Comparison of ENCODE assay signal across 14 cellular contexts in genomic region chr3:48614044-48614443, GRCh38. TPM values are rescaled to one million over a fixed set of nuclear protein-coding genes. Genes with fewer than 3 reads are reported as not detected.
A peak's percentile ranks its signal among the peaks of the same experiment; 100 is the strongest.
DNase-seq lines count a peak whose midpoint lies in the region; ATAC-seq, FAIRE-seq and TF ChIP-seq lines count a peak whose summit lies in the region.
"Had no signal": no experiment of that assay in that cellular context is flagged by ENCODE, and none has a peak within 500 bp of the region (broad histone marks: within the 10 kb centered on the region; RNA-seq: fewer than 3 reads in every experiment).

No MANE protein-coding gene starts in this region.

- peaks cover 0 to under 1% (median 0%) of the 10 kb centered on the region in 11 experiments; a peak in 1 of 22 replicates for H4K20me1 ChIP-seq in BLaER1 treated with 17β-estradiol and CSF1 and Interleukin-3, amounts not matched to agents 10 nM and 100 nM
- no peaks in the 10 kb centered on the region for H4K20me1 ChIP-seq in keratinocyte (ENCODE audit: control insufficient read depth, extremely low read depth, insufficient read depth, low read length)

- H3K9me3 ChIP-seq in BLaER1 treated with 17β-estradiol and CSF1 and Interleukin-3, amounts not matched to agents 10 nM and 100 nM (replicated peaks in 1 of 11), result peaks cover 31 to 48% (median 38%) of the 10 kb centered on the region in 11 experiments
- H3K9me3 ChIP-seq in keratinocyte (ENCODE audit: control insufficient read depth, low read depth, low read length) (peaks cover 6% of the 10 kb centered on the region), left lung (peaks cover 0 to 25% of the 10 kb centered on the region in 2 donors)

- dilution Hi-C loops in keratinocyte (cut with MboI; ENCODE audit: extremely low pct_ligation_motif_present, low sequenced_read_pairs), result no loop called here

- H3K79me2 ChIP-seq in keratinocyte (ENCODE audit: control insufficient read depth, insufficient read depth, low read length), result peaks cover 4% of the 10 kb centered on the region

- no peaks in the 10 kb centered on the region for H3K9me1 ChIP-seq in keratinocyte (ENCODE audit: control insufficient read depth, extremely low read depth, insufficient read depth, low read length)

- peaks cover 27% of the 10 kb centered on the region for H3K9me3 Mint-ChIP-seq in activated T-helper 2 cell treated with anti-CD3 and anti-CD28 coated beads, Interferon-gamma antibody, Interleukin-2, Interleukin-4, amounts not matched to agents 10 μg/mL and 5 μg/mL and 100 μg/mL, durations not matched to agents 14 hours and 24 hours and 36 hours
- H3K9me3 Mint-ChIP-seq in progenitor cell of endocrine pancreas (ENCODE audit: low read depth), result peaks cover 7% of the 10 kb centered on the region

- no peak overlapping the region for H3K4me3 ChIP-seq in BLaER1 treated with 17β-estradiol and CSF1 and Interleukin-3, amounts not matched to agents 10 nM and 100 nM
- H3K4me3 ChIP-seq in keratinocyte (ENCODE audit: control insufficient read depth in 2 of 3, extremely low read depth in 1 of 3, insufficient read depth in 2 of 3, low read depth in 1 of 3, low read length in 3 of 3) (no peak overlapping the region), left lung (no peak overlapping the region)
- H3K4me3 ChIP-seq: GM23338, heart left ventricle, spleen had no signal

- no peak for ATAC-seq in left lung
- ATAC-seq in GM19035 (IDR thresholded peaks at IDR 0.05; ENCODE audit: unreplicated experiment), result no peak
- ATAC-seq: GM23338, heart left ventricle had no signal

- DNase-seq in LoVo (ENCODE audit: low spot score) (peak; percentile 21), keratinocyte (ENCODE audit: low read depth, low spot score) (no peak), medulla oblongata (ENCODE audit: extremely low spot score) (no peak), left lung (no peak), progenitor cell of endocrine pancreas (ENCODE audit: low spot score, unreplicated experiment) (no peak)
- no peak for DNase-seq in activated T-helper 2 cell treated with anti-CD3 and anti-CD28 coated beads, Interferon-gamma antibody, Interleukin-2, Interleukin-4, amounts not matched to agents 10 μg/mL and 5 μg/mL and 100 μg/mL, durations not matched to agents 14 hours and 24 hours and 36 hours (ENCODE audit: low spot score)
- DNase-seq: activated CD4-positive, CD25-positive, alpha-beta regulatory T cell treated with anti-CD3 and anti-CD28 coated beads, Interleukin-2, amount 50 U/mL, for 72 hours; heart left ventricle; NCI-H1417; OCI-M1; spleen had no signal

- intact Hi-C loops in activated T-helper 2 cell treated with anti-CD3 and anti-CD28 coated beads, Interferon-gamma antibody, Interleukin-2, Interleukin-4, amounts not matched to agents 10 μg/mL and 5 μg/mL and 100 μg/mL, durations not matched to agents 14 hours and 24 hours and 36 hours (cut with micrococcal nuclease), result loop anchor here (1.0 kb wide), 2 partner anchors 21 to 42 kb away; partner anchors contain the start of gene SLC26A6
- intact Hi-C loops in left lung (cut with DNase I), result no loop called here

- peak overlapping the region in 9 of 11 experiments; percentile 26 to 74 (median 38); a peak in 14 of 22 replicates for H3K27ac ChIP-seq in BLaER1 treated with 17β-estradiol and CSF1 and Interleukin-3, amounts not matched to agents 10 nM and 100 nM
- H3K27ac ChIP-seq in keratinocyte (ENCODE audit: control insufficient read depth, insufficient read depth, low read length) (peak overlapping the region; percentile 71), left lung (peak overlapping the region in 1 of 2 donors; percentile 76)
- H3K27ac ChIP-seq: heart left ventricle had no signal

- no peak for TF ChIP-seq CTCF in keratinocyte (optimal IDR thresholded peaks at IDR 0.05 in 1 of 3, IDR thresholded peaks at IDR 0.05 in 1 of 3, conservative IDR thresholded peaks at IDR 0.05 in 1 of 3; ENCODE audit: extremely low read depth in 1 of 3, insufficient read depth in 2 of 3, low read length in 3 of 3)
- no peak for TF ChIP-seq CTCF in left lung (IDR thresholded peaks at IDR 0.05)
- TF ChIP-seq CTCF in progenitor cell of endocrine pancreas (IDR thresholded peaks at IDR 0.05; ENCODE audit: unreplicated experiment), result no peak

- peak overlapping the region; percentile 49 for H3K4me3 Mint-ChIP-seq in activated T-helper 2 cell treated with anti-CD3 and anti-CD28 coated beads, Interferon-gamma antibody, Interleukin-2, Interleukin-4, amounts not matched to agents 10 μg/mL and 5 μg/mL and 100 μg/mL, durations not matched to agents 14 hours and 24 hours and 36 hours (ENCODE audit: low read depth)
- H3K4me3 Mint-ChIP-seq in progenitor cell of endocrine pancreas (ENCODE audit: low read depth), result no peak overlapping the region
- H3K4me3 Mint-ChIP-seq: GM23338 had no signal

- H3K27me3 Mint-ChIP-seq in activated T-helper 2 cell treated with anti-CD3 and anti-CD28 coated beads, Interferon-gamma antibody, Interleukin-2, Interleukin-4, amounts not matched to agents 10 μg/mL and 5 μg/mL and 100 μg/mL, durations not matched to agents 14 hours and 24 hours and 36 hours (ENCODE audit: low read depth), result no peaks in the 10 kb centered on the region
- H3K27me3 Mint-ChIP-seq in progenitor cell of endocrine pancreas, result no peaks in the 10 kb centered on the region

- peaks cover 0 to 24% (median 14%) of the 10 kb centered on the region in 11 experiments; a peak in 15 of 22 replicates for H3K36me3 ChIP-seq in BLaER1 treated with 17β-estradiol and CSF1 and Interleukin-3, amounts not matched to agents 10 nM and 100 nM
- no peaks in the 10 kb centered on the region for H3K36me3 ChIP-seq in keratinocyte (ENCODE audit: control insufficient read depth in 2 of 2, extremely low read depth in 1 of 2, insufficient read depth in 2 of 2, low read length in 2 of 2)
- no peaks in the 10 kb centered on the region for H3K36me3 ChIP-seq in left lung
- H3K36me3 ChIP-seq: heart left ventricle, spleen had no signal

- peak; percentile 91 for FAIRE-seq in keratinocyte (lab: Jason Lieb, UNC)

- H3K36me3 Mint-ChIP-seq in activated T-helper 2 cell treated with anti-CD3 and anti-CD28 coated beads, Interferon-gamma antibody, Interleukin-2, Interleukin-4, amounts not matched to agents 10 μg/mL and 5 μg/mL and 100 μg/mL, durations not matched to agents 14 hours and 24 hours and 36 hours (ENCODE audit: low read depth), result peaks cover 43% of the 10 kb centered on the region
- peaks cover 13% of the 10 kb centered on the region for H3K36me3 Mint-ChIP-seq in progenitor cell of endocrine pancreas (ENCODE audit: insufficient read depth)

- peaks cover 13% of the 10 kb centered on the region for H3K4me1 Mint-ChIP-seq in activated T-helper 2 cell treated with anti-CD3 and anti-CD28 coated beads, Interferon-gamma antibody, Interleukin-2, Interleukin-4, amounts not matched to agents 10 μg/mL and 5 μg/mL and 100 μg/mL, durations not matched to agents 14 hours and 24 hours and 36 hours (ENCODE audit: low read depth)
- H3K4me1 Mint-ChIP-seq in progenitor cell of endocrine pancreas (ENCODE audit: low read depth), result peaks cover 15% of the 10 kb centered on the region

- H3K27ac Mint-ChIP-seq in activated T-helper 2 cell treated with anti-CD3 and anti-CD28 coated beads, Interferon-gamma antibody, Interleukin-2, Interleukin-4, amounts not matched to agents 10 μg/mL and 5 μg/mL and 100 μg/mL, durations not matched to agents 14 hours and 24 hours and 36 hours, result peak overlapping the region; percentile 95
- H3K27ac Mint-ChIP-seq in progenitor cell of endocrine pancreas, result no peak overlapping the region

- H3K9ac ChIP-seq in BLaER1 treated with 17β-estradiol and CSF1 and Interleukin-3, amounts not matched to agents 10 nM and 100 nM, result peak overlapping the region in 2 of 11 experiments; percentile 44 to 46; a peak in 4 of 22 replicates
- H3K9ac ChIP-seq in keratinocyte (ENCODE audit: control insufficient read depth, extremely low read depth, insufficient read depth, low read length), result no peak overlapping the region

- peaks cover 16 to 45% (median 22%) of the 10 kb centered on the region in 10 experiments for H3K4me1 ChIP-seq in BLaER1 treated with 17β-estradiol and CSF1 and Interleukin-3, amounts not matched to agents 10 nM and 100 nM
- H3K4me1 ChIP-seq in keratinocyte (ENCODE audit: control insufficient read depth, extremely low read depth, insufficient read depth, low read length) (peaks cover 11% of the 10 kb centered on the region), left lung (peaks cover 0 to 29% of the 10 kb centered on the region in 2 donors)

- peak overlapping the region; percentile 71 for H2AFZ ChIP-seq in keratinocyte (ENCODE audit: control insufficient read depth, low read length)
- H2AFZ ChIP-seq: GM23338 had no signal

- peak overlapping the region in 10 of 11 experiments; percentile 12 to 60 (median 55); a peak in 20 of 22 replicates for H3K4me2 ChIP-seq in BLaER1 treated with 17β-estradiol and CSF1 and Interleukin-3, amounts not matched to agents 10 nM and 100 nM
- H3K4me2 ChIP-seq in keratinocyte (ENCODE audit: control insufficient read depth, extremely low read depth, insufficient read depth, low read depth, low read length), result peak overlapping the region; percentile 20
- H3K4me2 ChIP-seq: GM23338 had no signal

- H3K27me3 ChIP-seq in BLaER1 treated with 17β-estradiol and CSF1 and Interleukin-3, amounts not matched to agents 10 nM and 100 nM, result no peaks in the 10 kb centered on the region
- H3K27me3 ChIP-seq in keratinocyte (ENCODE audit: control insufficient read depth, extremely low read depth, insufficient read depth, low read length), result no peaks in the 10 kb centered on the region
- no peaks in the 10 kb centered on the region for H3K27me3 ChIP-seq in left lung
- H3K27me3 ChIP-seq: heart left ventricle, spleen had no signal

RNA-seq across cellular contexts. Expression of gene UQCRC1, which starts 4.6 kb away (rescaled TPM):
- 248 and 273 TPM in 2 replicates for total RNA-seq in activated T-helper 2 cell treated with anti-CD3 and anti-CD28 coated beads, Interferon-gamma antibody, Interleukin-2, Interleukin-4, amounts not matched to agents 10 μg/mL and 5 μg/mL and 100 μg/mL, durations not matched to agents 14 hours and 24 hours and 36 hours
- polyA plus RNA-seq in keratinocyte, result 417 to 473 TPM (median 440 TPM) in 3 replicates
- polyA plus RNA-seq in keratinocyte (2011; ENCODE audit: low read depth), result 116 TPM
- 435 and 457 TPM in 2 replicates for polyA plus RNA-seq in keratinocyte (2011; cell fraction: cytosol; rRNA removed)
- 347 and 457 TPM in 2 replicates for polyA plus RNA-seq in keratinocyte (2011; cell fraction: nucleus; rRNA removed)
- polyA plus RNA-seq in keratinocyte (2012; ENCODE audit: low replicate concordance), result 227 and 358 TPM in 2 replicates
- polyA minus RNA-seq in keratinocyte, result 852 to 1,082 TPM (median 1,028 TPM) in 3 replicates
- polyA minus RNA-seq in keratinocyte (2011; cell fraction: cytosol; rRNA and poly(A)+ RNA removed), result 505 TPM
- 208 and 270 TPM in 2 replicates for polyA minus RNA-seq in keratinocyte (2011; cell fraction: nucleus; rRNA and poly(A)+ RNA removed)
- total RNA-seq in left lung (100 to 1,000 TPM; 148 to 203 TPM), progenitor cell of endocrine pancreas (209 and 219 TPM in 2 replicates)

RNA-seq across cellular contexts. Expression of gene TMEM89, which starts 7.5 kb away (rescaled TPM):
- total RNA-seq in activated T-helper 2 cell treated with anti-CD3 and anti-CD28 coated beads, Interferon-gamma antibody, Interleukin-2, Interleukin-4, amounts not matched to agents 10 μg/mL and 5 μg/mL and 100 μg/mL, durations not matched to agents 14 hours and 24 hours and 36 hours, result 0.80 and 0.87 TPM in 2 replicates
- polyA plus RNA-seq in keratinocyte, result not detected in 3 replicates
- not detected for polyA plus RNA-seq in keratinocyte (2011; ENCODE audit: low read depth)
- polyA plus RNA-seq in keratinocyte (2011; cell fraction: cytosol; rRNA removed), result not detected in 2 replicates
- not detected in 2 replicates for polyA plus RNA-seq in keratinocyte (2011; cell fraction: nucleus; rRNA removed)
- polyA plus RNA-seq in keratinocyte (2012; ENCODE audit: low replicate concordance), result not detected in 2 replicates
- polyA minus RNA-seq in keratinocyte, result not detected in 3 replicates
- polyA minus RNA-seq in keratinocyte (2011; cell fraction: cytosol; rRNA and poly(A)+ RNA removed), result not detected
- not detected in 2 replicates for polyA minus RNA-seq in keratinocyte (2011; cell fraction: nucleus; rRNA and poly(A)+ RNA removed)
- total RNA-seq in left lung, result not detected
- total RNA-seq in progenitor cell of endocrine pancreas, result 0.49 TPM in 1 of 2 replicates, not detected in the other
- total RNA-seq: GM23338, heart left ventricle, spleen had no signal
- polyA plus RNA-seq: GM23338, heart left ventricle had no signal

RNA-seq across cellular contexts. Expression of gene COL7A1, which starts 18.9 kb away (rescaled TPM):
- total RNA-seq in activated T-helper 2 cell treated with anti-CD3 and anti-CD28 coated beads, Interferon-gamma antibody, Interleukin-2, Interleukin-4, amounts not matched to agents 10 μg/mL and 5 μg/mL and 100 μg/mL, durations not matched to agents 14 hours and 24 hours and 36 hours, result 1.9 and 2.4 TPM in 2 replicates
- 59.4 to 91.3 TPM (median 74.4 TPM) in 3 replicates for polyA plus RNA-seq in keratinocyte
- 8.7 TPM for polyA plus RNA-seq in keratinocyte (2011; ENCODE audit: low read depth)
- polyA plus RNA-seq in keratinocyte (2011; cell fraction: cytosol; rRNA removed), result 8.5 and 16.8 TPM in 2 replicates
- 396 and 457 TPM in 2 replicates for polyA plus RNA-seq in keratinocyte (2011; cell fraction: nucleus; rRNA removed)
- 46.3 and 192 TPM in 2 replicates for polyA plus RNA-seq in keratinocyte (2012; ENCODE audit: low replicate concordance)
- 78.9 to 245 TPM (median 83.6 TPM) in 3 replicates for polyA minus RNA-seq in keratinocyte
- 21.9 TPM for polyA minus RNA-seq in keratinocyte (2011; cell fraction: cytosol; rRNA and poly(A)+ RNA removed)
- polyA minus RNA-seq in keratinocyte (2011; cell fraction: nucleus; rRNA and poly(A)+ RNA removed), result 136 and 145 TPM in 2 replicates
- total RNA-seq in left lung (1 to 10 TPM; 7.2 to 9.2 TPM), progenitor cell of endocrine pancreas (31.5 and 38.4 TPM in 2 replicates)

RNA-seq across cellular contexts. Expression of gene SLC26A6, which starts 21.2 kb away (rescaled TPM):
- total RNA-seq in activated T-helper 2 cell treated with anti-CD3 and anti-CD28 coated beads, Interferon-gamma antibody, Interleukin-2, Interleukin-4, amounts not matched to agents 10 μg/mL and 5 μg/mL and 100 μg/mL, durations not matched to agents 14 hours and 24 hours and 36 hours, result 85.1 and 89.6 TPM in 2 replicates
- 24.9 to 35.7 TPM (median 34.5 TPM) in 3 replicates for polyA plus RNA-seq in keratinocyte
- 9.8 TPM for polyA plus RNA-seq in keratinocyte (2011; ENCODE audit: low read depth)
- polyA plus RNA-seq in keratinocyte (2011; cell fraction: cytosol; rRNA removed), result 9.3 and 10.9 TPM in 2 replicates
- 211 and 227 TPM in 2 replicates for polyA plus RNA-seq in keratinocyte (2011; cell fraction: nucleus; rRNA removed)
- 18.3 and 28.4 TPM in 2 replicates for polyA plus RNA-seq in keratinocyte (2012; ENCODE audit: low replicate concordance)
- 47.0 to 112 TPM (median 58.5 TPM) in 3 replicates for polyA minus RNA-seq in keratinocyte
- 34.1 TPM for polyA minus RNA-seq in keratinocyte (2011; cell fraction: cytosol; rRNA and poly(A)+ RNA removed)
- 59.0 and 61.0 TPM in 2 replicates for polyA minus RNA-seq in keratinocyte (2011; cell fraction: nucleus; rRNA and poly(A)+ RNA removed)
- 10 to 100 TPM; 32.0 to 34.9 TPM for total RNA-seq in left lung
- total RNA-seq in progenitor cell of endocrine pancreas, result 31.0 and 35.9 TPM in 2 replicates

RNA-seq across cellular contexts. Expression of gene CELSR3, which starts 48.6 kb away (rescaled TPM):
- 16.0 and 16.5 TPM in 2 replicates for total RNA-seq in activated T-helper 2 cell treated with anti-CD3 and anti-CD28 coated beads, Interferon-gamma antibody, Interleukin-2, Interleukin-4, amounts not matched to agents 10 μg/mL and 5 μg/mL and 100 μg/mL, durations not matched to agents 14 hours and 24 hours and 36 hours
- polyA plus RNA-seq in keratinocyte, result 0.25 to 0.53 TPM (median 0.31 TPM) in 3 replicates
- 0.62 TPM for polyA plus RNA-seq in keratinocyte (2011; ENCODE audit: low read depth)
- 0.12 and 0.19 TPM in 2 replicates for polyA plus RNA-seq in keratinocyte (2011; cell fraction: cytosol; rRNA removed)
- 2.4 and 3.1 TPM in 2 replicates for polyA plus RNA-seq in keratinocyte (2011; cell fraction: nucleus; rRNA removed)
- 0.55 and 1.2 TPM in 2 replicates for polyA plus RNA-seq in keratinocyte (2012; ENCODE audit: low replicate concordance)
- 1.2 to 1.3 TPM (median 1.3 TPM) in 3 replicates for polyA minus RNA-seq in keratinocyte
- polyA minus RNA-seq in keratinocyte (2011; cell fraction: cytosol; rRNA and poly(A)+ RNA removed), result 0.96 TPM
- 4.6 and 5.0 TPM in 2 replicates for polyA minus RNA-seq in keratinocyte (2011; cell fraction: nucleus; rRNA and poly(A)+ RNA removed)
- total RNA-seq in left lung (1 to 10 TPM in 1 of 2 donors, under 1 TPM in 1; 0.93 to 1.2 TPM), progenitor cell of endocrine pancreas (14.9 and 15.2 TPM in 2 replicates)
